ENCODE assay signal across 12 cellular contexts in the genomic region with DNA sequence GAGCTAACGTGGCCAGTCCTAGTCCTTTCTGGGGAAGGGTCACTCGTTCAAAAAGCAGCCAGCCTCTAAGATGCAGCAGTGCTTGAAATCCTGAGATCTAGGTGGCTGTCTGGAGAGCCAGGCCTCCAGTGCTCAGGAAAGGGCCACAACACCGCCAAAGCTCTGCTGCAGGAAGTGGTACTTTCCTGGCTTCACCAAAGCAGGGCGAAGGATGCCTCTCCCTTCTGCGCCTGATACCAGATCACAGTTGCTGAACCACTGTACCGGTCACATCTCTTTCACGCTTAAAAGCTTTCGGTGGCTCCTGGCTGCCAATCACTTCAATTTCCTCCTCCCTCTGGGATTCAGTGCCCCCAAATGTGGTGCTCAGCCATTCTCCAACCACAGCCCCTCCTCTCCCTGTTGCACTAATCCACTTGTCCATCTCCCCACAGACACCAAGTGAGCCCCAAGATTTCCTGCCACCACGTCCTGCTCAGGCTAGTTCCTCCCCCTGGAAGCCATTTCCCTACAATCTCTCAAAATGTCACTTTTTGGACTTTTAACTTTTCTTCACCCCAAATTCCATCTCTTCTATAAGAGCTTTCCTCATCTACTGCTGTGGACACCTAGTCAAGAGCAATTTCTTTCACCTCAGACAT.
DNase-seq lines count a peak whose midpoint lies in the region; ATAC-seq and TF ChIP-seq lines count a peak whose summit lies in the region.
"Had no signal": no experiment of that assay in that cellular context is flagged by ENCODE, and none has a peak within 500 bp of the region (broad histone marks: within the 10 kb centered on the region; RNA-seq: fewer than 3 reads in every experiment).

No MANE protein-coding gene starts in this region.

- no peak overlapping the region for H3K27ac ChIP-seq in CD4-positive, CD25-positive, alpha-beta regulatory T cell (ENCODE audit: insufficient read depth, low read length, poor library complexity, severe bottlenecking)
- H3K27ac ChIP-seq in SU-DHL-6 (ENCODE audit: low read depth, low read length) (no peak overlapping the region), neural progenitor cell (no peak overlapping the region)

- H3K27me3 ChIP-seq in CD4-positive, CD25-positive, alpha-beta regulatory T cell (ENCODE audit: control insufficient read depth, insufficient read depth, low read length): no peaks in the 10 kb centered on the region
- H3K27me3 ChIP-seq in SU-DHL-6 (ENCODE audit: low read length): no peaks in the 10 kb centered on the region
- H3K27me3 ChIP-seq in neural progenitor cell: no peaks in the 10 kb centered on the region

- no peaks in the 10 kb centered on the region for H3K9me2 ChIP-seq in SU-DHL-6 (replicated peaks; ENCODE audit: insufficient read depth, low read length)

- H3K4me2 ChIP-seq in SU-DHL-6 (ENCODE audit: low read depth, low read length, poor library complexity, severe bottlenecking) (peak overlapping the region; percentile 16), neural progenitor cell (no peak overlapping the region)

- peaks cover 5 to 32% (median 12%) of the 10 kb centered on the region in 4 donors for H3K4me1 Mint-ChIP-seq in CD4-positive, CD25-positive, alpha-beta regulatory T cell
- H3K4me1 Mint-ChIP-seq in activated T-helper 17 cell treated with anti-CD3 and anti-CD28 coated beads, Interleukin-2, amount 50 U/mL, for 72 hours: peaks cover 6% of the 10 kb centered on the region
- peaks cover 15% of the 10 kb centered on the region for H3K4me1 Mint-ChIP-seq in neural progenitor cell

- H3K9ac ChIP-seq in SU-DHL-6 (ENCODE audit: low read length): peak overlapping the region; percentile 14
- no peak overlapping the region for H3K9ac ChIP-seq in neural progenitor cell

- no peaks in the 10 kb centered on the region for H3K36me3 ChIP-seq in CD4-positive, CD25-positive, alpha-beta regulatory T cell (ENCODE audit: control insufficient read depth, insufficient read depth, low read length)
- H3K36me3 ChIP-seq in SU-DHL-6 (ENCODE audit: low read length) (no peaks in the 10 kb centered on the region), neural progenitor cell (no peaks in the 10 kb centered on the region)

- ATAC-seq in CD4-positive, CD25-positive, alpha-beta regulatory T cell (ENCODE audit: low read depth in 2 of 2): peak; percentile 63 to 67
- ATAC-seq in activated T-helper 17 cell treated with anti-CD3 and anti-CD28 coated beads, Interleukin-2, amount 50 U/mL, for 72 hours (replicated peaks): peak; percentile 95
- ATAC-seq in HG03196 (IDR thresholded peaks at IDR 0.05; ENCODE audit: unreplicated experiment) (no peak), HG02885 (IDR thresholded peaks at IDR 0.05; ENCODE audit: poor library complexity, unreplicated experiment) (no peak), GM18502 (IDR thresholded peaks at IDR 0.05; ENCODE audit: poor library complexity, unreplicated experiment) (no peak)
- ATAC-seq: GM12878, HepG2 had no signal

- H3K9me3 ChIP-seq in CD4-positive, CD25-positive, alpha-beta regulatory T cell (ENCODE audit: control insufficient read depth in 2 of 2, low read length in 2 of 2): no peaks in the 10 kb centered on the region
- no peaks in the 10 kb centered on the region for H3K9me3 ChIP-seq in SU-DHL-6 (ENCODE audit: insufficient read depth, low read length)
- no peaks in the 10 kb centered on the region for H3K9me3 ChIP-seq in neural progenitor cell (ENCODE audit: low read depth)

- DNase-seq in CD4-positive, CD25-positive, alpha-beta regulatory T cell: peak in 2 of 3 donors; percentile 11 to 63
- DNase-seq in neural progenitor cell (ENCODE audit: low spot score) (no peak), NCI-H2196 (lab: John Stamatoyannopoulos, UW; ENCODE audit: unreplicated experiment) (no peak)
- DNase-seq: RPMI8226 had no signal

- H3K79me2 ChIP-seq in SU-DHL-6 (ENCODE audit: insufficient read depth, low read length): no peaks in the 10 kb centered on the region
- H3K79me2 ChIP-seq in neural progenitor cell (ENCODE audit: low read depth): no peaks in the 10 kb centered on the region

- H2AFZ ChIP-seq in SU-DHL-6 (ENCODE audit: low read depth, low read length, severe bottlenecking) (peak overlapping the region; percentile 25), neural progenitor cell (replicated peaks) (peak overlapping the region; percentile 2)

- H3K4me1 ChIP-seq in CD4-positive, CD25-positive, alpha-beta regulatory T cell (ENCODE audit: control insufficient read depth, insufficient read depth, low read length, poor library complexity, severe bottlenecking): peaks cover 9% of the 10 kb centered on the region
- peaks cover 19% of the 10 kb centered on the region for H3K4me1 ChIP-seq in neural progenitor cell

- H3K4me3 ChIP-seq in CD4-positive, CD25-positive, alpha-beta regulatory T cell (ENCODE audit: low read depth, low read length): peak overlapping the region; percentile 37
- no peak overlapping the region for H3K4me3 ChIP-seq in SU-DHL-6 (ENCODE audit: insufficient read depth, low read length, poor library complexity, severe bottlenecking)
- H3K4me3 ChIP-seq in neural progenitor cell: no peak overlapping the region
- H3K4me3 ChIP-seq: GM12878 had no signal

- TF ChIP-seq CTCF in SU-DHL-6 (IDR thresholded peaks at IDR 0.05; ENCODE audit: insufficient read depth, low read length, poor library complexity, severe bottlenecking) (no peak), neural progenitor cell (IDR thresholded peaks at IDR 0.05) (no peak)

- H3K27ac Mint-ChIP-seq in CD4-positive, CD25-positive, alpha-beta regulatory T cell: peak overlapping the region in 1 of 3 donors; percentile 20
- peak overlapping the region; percentile 9 for H3K27ac Mint-ChIP-seq in activated T-helper 17 cell treated with anti-CD3 and anti-CD28 coated beads, Interleukin-2, amount 50 U/mL, for 72 hours
- peak overlapping the region; percentile 25 for H3K27ac Mint-ChIP-seq in neural progenitor cell

- H3F3A ChIP-seq in SU-DHL-6 (ENCODE audit: insufficient read depth) (no peaks in the 10 kb centered on the region), neural progenitor cell (ENCODE audit: low read depth) (no peaks in the 10 kb centered on the region)

- no peaks in the 10 kb centered on the region for H3K36me3 Mint-ChIP-seq in CD4-positive, CD25-positive, alpha-beta regulatory T cell
- H3K36me3 Mint-ChIP-seq in activated T-helper 17 cell treated with anti-CD3 and anti-CD28 coated beads, Interleukin-2, amount 50 U/mL, for 72 hours (ENCODE audit: low read depth): no peaks in the 10 kb centered on the region
- H3K36me3 Mint-ChIP-seq in neural progenitor cell: no peaks in the 10 kb centered on the region

- H3K4me3 Mint-ChIP-seq in CD4-positive, CD25-positive, alpha-beta regulatory T cell: peak overlapping the region in 3 of 4 donors; percentile 12 to 40 (median 39)
- peak overlapping the region; percentile 42 for H3K4me3 Mint-ChIP-seq in activated T-helper 17 cell treated with anti-CD3 and anti-CD28 coated beads, Interleukin-2, amount 50 U/mL, for 72 hours
- H3K4me3 Mint-ChIP-seq in neural progenitor cell: no peak overlapping the region
- H3K4me3 Mint-ChIP-seq: nephron had no signal

- no peaks in the 10 kb centered on the region for H4K20me1 ChIP-seq in SU-DHL-6 (ENCODE audit: low read depth, low read length)
- H4K20me1 ChIP-seq in neural progenitor cell (ENCODE audit: low read depth): no peaks in the 10 kb centered on the region

- no peaks in the 10 kb centered on the region for H3K9me3 Mint-ChIP-seq in CD4-positive, CD25-positive, alpha-beta regulatory T cell
- no peaks in the 10 kb centered on the region for H3K9me3 Mint-ChIP-seq in activated T-helper 17 cell treated with anti-CD3 and anti-CD28 coated beads, Interleukin-2, amount 50 U/mL, for 72 hours
- no peaks in the 10 kb centered on the region for H3K9me3 Mint-ChIP-seq in neural progenitor cell
- H3K9me3 Mint-ChIP-seq: nephron had no signal

- H3K27me3 Mint-ChIP-seq in CD4-positive, CD25-positive, alpha-beta regulatory T cell: no peaks in the 10 kb centered on the region
- H3K27me3 Mint-ChIP-seq in activated T-helper 17 cell treated with anti-CD3 and anti-CD28 coated beads, Interleukin-2, amount 50 U/mL, for 72 hours: no peaks in the 10 kb centered on the region
- no peaks in the 10 kb centered on the region for H3K27me3 Mint-ChIP-seq in neural progenitor cell (ENCODE audit: insufficient read depth, low read depth)

Comparison
In these comparisons a context has a peak if more than half of its experiments do, and no peak if none do; other contexts are left out.
1. ATAC-seq: peak in CD4-positive, CD25-positive, alpha-beta regulatory T cell (2 of 2) and activated T-helper 17 cell treated with anti-CD3 and anti-CD28 coated beads, Interleukin-2, amount 50 U/mL, for 72 hours (single experiment); none in HG03196 (single experiment), HG02885 (single experiment) and GM18502 (single experiment).
2. DNase-seq: peak in CD4-positive, CD25-positive, alpha-beta regulatory T cell (2 of 3); none in neural progenitor cell (single experiment) and NCI-H2196 (single experiment).